In genomic region chr5:11182441-11183080, GRCh38 we compare ENCODE assay signal across 8 cellular contexts.
DNase-seq lines count a peak whose midpoint lies in the region; ATAC-seq and TF ChIP-seq lines count a peak whose summit lies in the region.

No MANE protein-coding gene starts in this region.

- DNase-seq in AG08396 (ENCODE audit: low spot score) (peak; percentile 45), M059J (ENCODE audit: low read depth) (peak; percentile 72), activated B cell treated with CpG ODN at 0.5 μM for 24 hours (no peak), left kidney (ENCODE audit: low read depth, low spot score) (peak; percentile 78), NCI-H146 treated with DMSO at 0.1 percent for 48 hours (lab: John Stamatoyannopoulos, UW; ENCODE audit: unreplicated experiment) (no peak)

- H3K9me3 Mint-ChIP-seq in activated B cell treated with CpG ODN at 0.5 μM for 24 hours: no peaks in the 10 kb centered on the region

- POLR2A ChIA-PET in activated B cell treated with CpG ODN at 0.5 μM for 24 hours (lab: Charles Lee): interaction anchor here (0.6 kb wide), 1 partner anchor 413 kb away, joined by 3 read pairs; no protein-coding TSS in a partner anchor

- peak; percentile 48 for ATAC-seq in GM18517 (IDR thresholded peaks at IDR 0.05; ENCODE audit: unreplicated experiment)
- ATAC-seq in activated B cell treated with CpG ODN at 0.5 μM for 24 hours (ENCODE audit: low read depth): peak; percentile 28
- ATAC-seq in GM21528 (IDR thresholded peaks at IDR 0.05; ENCODE audit: low FRiP score, unreplicated experiment): no peak
- no peak for ATAC-seq in HG03025 (IDR thresholded peaks at IDR 0.05; ENCODE audit: low FRiP score, unreplicated experiment)

- H3K36me3 Mint-ChIP-seq in activated B cell treated with CpG ODN at 0.5 μM for 24 hours (ENCODE audit: low read depth): no peaks in the 10 kb centered on the region

- no peaks in the 10 kb centered on the region for H3K27me3 Mint-ChIP-seq in activated B cell treated with CpG ODN at 0.5 μM for 24 hours

- intact Hi-C loops in activated B cell treated with CpG ODN at 0.5 μM for 24 hours (cut with micrococcal nuclease): loop anchor here (10.0 kb wide), 1 partner anchor 198 kb away; no protein-coding TSS in a partner anchor

- H3K4me3 Mint-ChIP-seq in activated B cell treated with CpG ODN at 0.5 μM for 24 hours: no peak overlapping the region

- peaks cover 8% of the 10 kb centered on the region for H3K4me1 Mint-ChIP-seq in activated B cell treated with CpG ODN at 0.5 μM for 24 hours

- H3K27ac Mint-ChIP-seq in activated B cell treated with CpG ODN at 0.5 μM for 24 hours: no peak overlapping the region

- CTCF ChIA-PET in activated B cell treated with CpG ODN at 0.5 μM for 24 hours (lab: Charles Lee): interaction anchor here (1.1 to 1.2 kb wide), 2 partner anchors 487 to 730 kb away, joined by 4 read pairs; no protein-coding TSS in a partner anchor

- TF ChIP-seq CTCF in activated B cell treated with CpG ODN at 0.5 μM for 24 hours (IDR thresholded peaks at IDR 0.05): no peak

Comparison
In these comparisons a context has a peak if more than half of its experiments do, and no peak if none do; other contexts are left out.
1. DNase-seq: peak in AG08396 (single experiment), M059J (single experiment) and left kidney (single experiment); none in activated B cell treated with CpG ODN at 0.5 μM for 24 hours (single experiment) and NCI-H146 treated with DMSO at 0.1 percent for 48 hours (single experiment).
2. ATAC-seq: peak in GM18517 (single experiment) and activated B cell treated with CpG ODN at 0.5 μM for 24 hours (single experiment); none in GM21528 (single experiment) and HG03025 (single experiment).